20 cellular contexts compared by ENCODE assay signal in the genomic region with DNA sequence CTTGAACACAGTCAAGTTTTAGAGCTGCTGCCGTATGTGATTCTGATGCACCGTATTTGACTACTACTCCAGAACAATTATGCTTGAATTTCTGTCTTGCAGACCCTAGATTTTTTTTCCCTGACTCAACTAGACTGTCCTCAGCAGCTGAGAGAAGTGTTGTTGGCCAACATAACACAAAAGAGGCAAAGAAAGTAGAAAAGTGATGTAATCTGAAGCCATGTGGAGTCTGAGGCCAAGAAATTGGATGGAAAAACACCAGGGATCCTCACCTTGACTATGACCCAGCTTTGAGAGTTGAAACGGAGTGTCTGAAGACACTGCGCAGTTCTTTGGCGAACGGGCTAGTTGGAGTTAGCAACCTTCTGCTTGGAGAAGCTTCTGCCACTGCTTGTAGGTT.
DNase-seq lines count a peak whose midpoint lies in the region; TF ChIP-seq lines count a peak whose summit lies in the region.
"Had no signal": no experiment of that assay in that cellular context is flagged by ENCODE, and none has a peak within 500 bp of the region (broad histone marks: within the 10 kb centered on the region; RNA-seq: fewer than 3 reads in every experiment).

No MANE protein-coding gene starts in this region.

- DNase-seq in AG10803 (ENCODE audit: low read depth) (peak; percentile 31), RWPE1 (ENCODE audit: low spot score) (no peak), choroid plexus epithelial cell (ENCODE audit: low read depth) (peak; percentile 77), midbrain (lab: John Stamatoyannopoulos, UW) (peak; percentile 11), HuH-7.5 (ENCODE audit: low spot score) (no peak)
- no peak for DNase-seq in NK-92 treated with Interleukin-12 subunit alpha and Interleukin-12 subunit beta, amount 100 ng/mL, for 24 hours (lab: John Stamatoyannopoulos, UW)
- no peak for DNase-seq in activated effector memory CD4-positive, alpha-beta T cell treated with anti-CD3 and anti-CD28 coated beads, Interleukin-2, amount 50 U/mL, for 16 hours
- DNase-seq: BE2C; CD4-positive, CD25-positive, alpha-beta regulatory T cell; GF-D8; H7; HFFc6; KG1; NCI-H1048; NCI-H1436; NCI-H1930; NCI-H226; NCI-H524; NCI-H82; SJCRH30 had no signal

- TF ChIP-seq CTCF in AG10803 (conservative IDR thresholded peaks at IDR 0.05; ENCODE audit: low read length) (no peak), RWPE1 (conservative IDR thresholded peaks at IDR 0.05; ENCODE audit: low read depth) (no peak), choroid plexus epithelial cell (conservative IDR thresholded peaks at IDR 0.05; ENCODE audit: low read depth, low read length) (no peak)

- peak overlapping the region; percentile 94 for H3K27ac ChIP-seq in RWPE1
- H3K27ac ChIP-seq: SJCRH30 had no signal

- CTCF ChIA-PET in RWPE1 (lab: Yijun Ruan, JAX): interaction anchor here (1.0 to 4.6 kb wide), 10 partner anchors 23 to 194 kb away, joined by 3 to 27 read pairs (median 5); no protein-coding TSS in a partner anchor

- POLR2A ChIA-PET in RWPE1 (lab: Yijun Ruan, JAX; ENCODE audit: low non-redundant PET): no interaction called here

- H3K4me3 ChIP-seq in AG10803 (ENCODE audit: low read length) (no peak overlapping the region), choroid plexus epithelial cell (ENCODE audit: low read depth, low read length) (no peak overlapping the region)
- H3K4me3 ChIP-seq: SJCRH30 had no signal

Comparison
In these comparisons a context has a peak if more than half of its experiments do, and no peak if none do; other contexts are left out.
1. DNase-seq: peak in AG10803 (single experiment), choroid plexus epithelial cell (single experiment) and midbrain (single experiment); none in RWPE1 (single experiment), NK-92 treated with Interleukin-12 subunit alpha and Interleukin-12 subunit beta, amount 100 ng/mL, for 24 hours (single experiment), activated effector memory CD4-positive, alpha-beta T cell treated with anti-CD3 and anti-CD28 coated beads, Interleukin-2, amount 50 U/mL, for 16 hours (single experiment) and HuH-7.5 (single experiment).